ENCODE assay signal across 8 cellular contexts in genomic region chr4:44678094-44679023, GRCh38. TPM values are rescaled to one million over a fixed set of nuclear protein-coding genes. Genes with fewer than 3 reads are reported as not detected.
DNase-seq lines count a peak whose midpoint lies in the region; ATAC-seq and TF ChIP-seq lines count a peak whose summit lies in the region.

Gene GUF1 (plus strand): TSS chr4:44678420. CDS start chr4:44678623, 203 bp downstream.

- ATAC-seq in activated T-helper 17 cell treated with anti-CD3 and anti-CD28 coated beads, Interleukin-2, amount 50 U/mL, for 72 hours (replicated peaks), result peak; percentile 96
- peak; percentile 96 for ATAC-seq in naive thymus-derived CD4-positive, alpha-beta T cell
- ATAC-seq in stimulated activated naive B cell treated with anti-CD40 and anti-IgM and Interleukin-4, amounts not matched to agents 10 μg/mL and 1 μg/mL and 100 μg/mL, for 72 hours (replicated peaks), result peak; percentile 94 to 96

- POLR2A ChIA-PET in RWPE1 (lab: Yijun Ruan, JAX; ENCODE audit: low non-redundant PET), result interaction anchor here (0.6 kb wide), 1 partner anchor 49 kb away, joined by 3 read pairs; no protein-coding TSS in a partner anchor
- POLR2A ChIA-PET in naive thymus-derived CD4-positive, alpha-beta T cell (lab: Charles Lee), result interaction anchor here (0.8 to 3.7 kb wide), 11 partner anchors 9 to 53 kb away, joined by 3 to 41 read pairs (median 5); partner anchors contain the start of gene GNPDA2

- intact Hi-C loops in naive thymus-derived CD4-positive, alpha-beta T cell (cut with micrococcal nuclease), result loop anchor here (1.0 to 2.0 kb wide), 3 partner anchors 18 to 49 kb away; partner anchors contain the start of gene GNPDA2 (in 2 of the 2)

- H4K20me1 ChIP-seq in fibroblast of lung (ENCODE audit: control insufficient read depth, extremely low read depth, insufficient read depth, low read length), result no peaks in the 10 kb centered on the region

- peak within 1 kb of the TSS; percentile 98 for H2AFZ ChIP-seq in fibroblast of lung (ENCODE audit: low read length)

- H3K27me3 ChIP-seq in fibroblast of lung (ENCODE audit: control insufficient read depth, insufficient read depth, low read length), result no peaks in the 10 kb centered on the region
- H3K27me3 ChIP-seq in naive thymus-derived CD4-positive, alpha-beta T cell (ENCODE audit: control insufficient read depth in 2 of 2, insufficient read depth in 2 of 2, low read length in 2 of 2), result no peaks in the 10 kb centered on the region

- H3K9me3 Mint-ChIP-seq in activated T-helper 17 cell treated with anti-CD3 and anti-CD28 coated beads, Interleukin-2, amount 50 U/mL, for 72 hours, result no peaks in the 10 kb centered on the region
- H3K9me3 Mint-ChIP-seq in naive thymus-derived CD4-positive, alpha-beta T cell, result no peaks in the 10 kb centered on the region
- H3K9me3 Mint-ChIP-seq in stimulated activated naive B cell treated with anti-CD40 and anti-IgM and Interleukin-4, amounts not matched to agents 10 μg/mL and 1 μg/mL and 100 μg/mL, for 72 hours, result no peaks in the 10 kb centered on the region

- H3K4me3 Mint-ChIP-seq in activated T-helper 17 cell treated with anti-CD3 and anti-CD28 coated beads, Interleukin-2, amount 50 U/mL, for 72 hours, result peak within 1 kb of the TSS; percentile 97
- peak within 1 kb of the TSS; percentile 84 to 99 (median 98) for H3K4me3 Mint-ChIP-seq in naive thymus-derived CD4-positive, alpha-beta T cell
- H3K4me3 Mint-ChIP-seq in stimulated activated naive B cell treated with anti-CD40 and anti-IgM and Interleukin-4, amounts not matched to agents 10 μg/mL and 1 μg/mL and 100 μg/mL, for 72 hours, result peak within 1 kb of the TSS; percentile 85 to 91

- peak within 1 kb of the TSS; percentile 96 for H3K9ac ChIP-seq in fibroblast of lung (ENCODE audit: insufficient read depth, low read length)

- DNase-seq in Daoy (ENCODE audit: low read depth) (peak; percentile 94), GOT3 (lab: John Stamatoyannopoulos, UW) (peak; percentile 69), LNCaP clone FGC (ENCODE audit: low read depth) (peak; percentile 71), RWPE1 (ENCODE audit: low spot score) (peak; percentile 83), fibroblast of lung (ENCODE audit: low read depth in 2 of 2) (peak; percentile 90 to 92)
- peak; percentile 81 to 93 (median 91) for DNase-seq in naive thymus-derived CD4-positive, alpha-beta T cell
- DNase-seq in stimulated activated naive B cell treated with anti-CD40 and anti-IgM and Interleukin-4, amounts not matched to agents 10 μg/mL and 1 μg/mL and 100 μg/mL, for 72 hours, result peak; percentile 89

- peaks cover 4% of the 10 kb centered on the region for H3K36me3 ChIP-seq in fibroblast of lung (ENCODE audit: control insufficient read depth, insufficient read depth, low read length)
- H3K36me3 ChIP-seq in naive thymus-derived CD4-positive, alpha-beta T cell (ENCODE audit: control insufficient read depth in 2 of 3, insufficient read depth in 3 of 3, low read length in 3 of 3), result peaks cover 0 to 11% (median 7%) of the 10 kb centered on the region in 3 experiments

- CTCF ChIA-PET in RWPE1 (lab: Yijun Ruan, JAX), result interaction anchor here (0.6 to 1.0 kb wide), 3 partner anchors 13 to 1713 kb away, joined by 3 read pairs; no protein-coding TSS in a partner anchor
- CTCF ChIA-PET in naive thymus-derived CD4-positive, alpha-beta T cell (lab: Charles Lee), result no interaction called here

- H3K36me3 Mint-ChIP-seq in activated T-helper 17 cell treated with anti-CD3 and anti-CD28 coated beads, Interleukin-2, amount 50 U/mL, for 72 hours (ENCODE audit: low read depth), result peaks cover 34% of the 10 kb centered on the region
- peaks cover 0 to 8% (median 3%) of the 10 kb centered on the region in 5 donors for H3K36me3 Mint-ChIP-seq in naive thymus-derived CD4-positive, alpha-beta T cell
- H3K36me3 Mint-ChIP-seq in stimulated activated naive B cell treated with anti-CD40 and anti-IgM and Interleukin-4, amounts not matched to agents 10 μg/mL and 1 μg/mL and 100 μg/mL, for 72 hours, result peaks cover 0 to 4% of the 10 kb centered on the region in 2 donors

- H3K4me1 Mint-ChIP-seq in activated T-helper 17 cell treated with anti-CD3 and anti-CD28 coated beads, Interleukin-2, amount 50 U/mL, for 72 hours, result peaks cover 9% of the 10 kb centered on the region
- peaks cover 9 to 56% (median 42%) of the 10 kb centered on the region in 7 donors for H3K4me1 Mint-ChIP-seq in naive thymus-derived CD4-positive, alpha-beta T cell
- peaks cover 7 to 24% of the 10 kb centered on the region in 2 donors for H3K4me1 Mint-ChIP-seq in stimulated activated naive B cell treated with anti-CD40 and anti-IgM and Interleukin-4, amounts not matched to agents 10 μg/mL and 1 μg/mL and 100 μg/mL, for 72 hours

- H3K9me3 ChIP-seq in fibroblast of lung (ENCODE audit: control insufficient read depth, insufficient read depth, low read depth, low read length), result no peaks in the 10 kb centered on the region
- H3K9me3 ChIP-seq in naive thymus-derived CD4-positive, alpha-beta T cell (ENCODE audit: control insufficient read depth in 2 of 3, low read length in 3 of 3), result no peaks in the 10 kb centered on the region

- peak within 1 kb of the TSS; percentile 88 for H3K27ac ChIP-seq in RWPE1
- peak within 1 kb of the TSS; percentile 86 for H3K27ac ChIP-seq in fibroblast of lung (ENCODE audit: insufficient read depth, low read length)
- H3K27ac ChIP-seq in naive thymus-derived CD4-positive, alpha-beta T cell (ENCODE audit: low read depth, low read length), result peak within 1 kb of the TSS; percentile 98

- no peaks in the 10 kb centered on the region for H3K27me3 Mint-ChIP-seq in activated T-helper 17 cell treated with anti-CD3 and anti-CD28 coated beads, Interleukin-2, amount 50 U/mL, for 72 hours
- H3K27me3 Mint-ChIP-seq in naive thymus-derived CD4-positive, alpha-beta T cell, result peaks cover 0 to 2% (median 0%) of the 10 kb centered on the region in 5 donors
- H3K27me3 Mint-ChIP-seq in stimulated activated naive B cell treated with anti-CD40 and anti-IgM and Interleukin-4, amounts not matched to agents 10 μg/mL and 1 μg/mL and 100 μg/mL, for 72 hours, result peaks cover 0 to 4% of the 10 kb centered on the region in 2 donors

- H3K79me2 ChIP-seq in fibroblast of lung (ENCODE audit: control insufficient read depth, insufficient read depth, low read length), result peaks cover 26% of the 10 kb centered on the region

- peak within 1 kb of the TSS; percentile 98 for H3K27ac Mint-ChIP-seq in activated T-helper 17 cell treated with anti-CD3 and anti-CD28 coated beads, Interleukin-2, amount 50 U/mL, for 72 hours
- H3K27ac Mint-ChIP-seq in naive thymus-derived CD4-positive, alpha-beta T cell, result peak within 1 kb of the TSS; percentile 98 to 100 (median 99)
- peak within 1 kb of the TSS; percentile 99 for H3K27ac Mint-ChIP-seq in stimulated activated naive B cell treated with anti-CD40 and anti-IgM and Interleukin-4, amounts not matched to agents 10 μg/mL and 1 μg/mL and 100 μg/mL, for 72 hours

- peak within 1 kb of the TSS; percentile 86 for H3K4me2 ChIP-seq in fibroblast of lung (ENCODE audit: extremely low read depth, insufficient read depth, low read length)

- no peaks in the 10 kb centered on the region for H3K4me1 ChIP-seq in fibroblast of lung (ENCODE audit: control insufficient read depth, extremely low read depth, insufficient read depth, low read length)
- peaks cover 8 to 15% of the 10 kb centered on the region in 2 donors for H3K4me1 ChIP-seq in naive thymus-derived CD4-positive, alpha-beta T cell (ENCODE audit: control insufficient read depth in 2 of 2, insufficient read depth in 2 of 2, low read length in 2 of 2)

- TF ChIP-seq CTCF in LNCaP clone FGC (IDR thresholded peaks at IDR 0.05; ENCODE audit: control insufficient read depth, extremely low read depth, insufficient read depth), result no peak
- no peak for TF ChIP-seq CTCF in RWPE1 (conservative IDR thresholded peaks at IDR 0.05; ENCODE audit: low read depth)
- no peak for TF ChIP-seq CTCF in fibroblast of lung (conservative IDR thresholded peaks at IDR 0.05 in 1 of 2, IDR thresholded peaks at IDR 0.05 in 1 of 2; ENCODE audit: low read depth in 1 of 2, low read length in 2 of 2)

- peak within 1 kb of the TSS; percentile 82 for H3K4me3 ChIP-seq in LNCaP clone FGC (ENCODE audit: low read depth, low read length)
- peak within 1 kb of the TSS; percentile 77 to 99 (median 86) for H3K4me3 ChIP-seq in fibroblast of lung (replicated peaks in 1 of 4; ENCODE audit: control extremely low read depth in 1 of 4, insufficient read depth in 1 of 4, low read depth in 3 of 4, low read length in 4 of 4)
- H3K4me3 ChIP-seq in naive thymus-derived CD4-positive, alpha-beta T cell (ENCODE audit: low read length), result peak within 1 kb of the TSS; percentile 94

RNA-seq across cellular contexts. Expression of gene GUF1, which starts in this region (rescaled TPM):
- total RNA-seq in Daoy (2014; rRNA removed; shearing (Covaris generic)), result 15.9 and 16.0 TPM in 2 replicates
- total RNA-seq in activated T-helper 17 cell treated with anti-CD3 and anti-CD28 coated beads, Interleukin-2, amount 50 U/mL, for 72 hours, result 10 to 100 TPM; 35.4 to 38.9 TPM
- 12.1 and 13.9 TPM in 2 replicates for total RNA-seq in fibroblast of lung
- polyA plus RNA-seq in fibroblast of lung, result 18.3 and 20.9 TPM in 2 replicates
- polyA plus RNA-seq in fibroblast of lung (2012), result 10.3 and 12.5 TPM in 2 replicates
- 4.4 and 5.6 TPM in 2 replicates for polyA minus RNA-seq in fibroblast of lung (ENCODE audit: low replicate concordance)
- total RNA-seq in naive thymus-derived CD4-positive, alpha-beta T cell, result 10 to 100 TPM; 15.5 to 26.0 (median 25.0) TPM
- 10 to 100 TPM; 11.0 to 11.3 TPM for polyA plus RNA-seq in naive thymus-derived CD4-positive, alpha-beta T cell

Comparison
In these comparisons a context has a peak if more than half of its experiments do, and no peak if none do; other contexts are left out.
1. Peak in every context shown above with its lines: DNase-seq, ATAC-seq, H3K4me3 ChIP-seq and H3K27ac ChIP-seq.